Comparison of ENCODE assay signal across 9 cellular contexts in the genomic region with DNA sequence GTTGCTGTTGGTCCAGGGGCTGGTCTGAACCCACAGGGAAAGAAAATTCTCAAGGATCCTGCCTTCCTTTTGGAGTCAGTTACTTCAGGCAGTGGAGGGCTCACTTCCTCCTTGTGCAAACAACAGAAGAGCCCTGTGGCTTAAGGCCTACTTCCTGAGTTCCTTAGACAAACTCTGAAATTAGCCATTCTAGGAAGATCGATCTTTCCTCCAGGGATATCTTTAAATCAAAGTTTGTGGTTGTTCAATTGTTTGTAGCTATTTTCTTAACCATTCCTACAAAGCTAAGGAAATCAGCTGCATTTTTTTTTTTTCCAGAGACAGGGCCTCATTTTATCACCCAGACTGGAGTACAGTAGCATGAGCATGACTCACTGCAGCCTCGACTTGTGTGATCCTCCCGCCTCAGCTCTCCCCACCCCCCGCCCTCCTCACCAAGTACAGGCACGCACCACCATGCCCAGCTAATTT.
DNase-seq lines count a peak whose midpoint lies in the region; ATAC-seq, FAIRE-seq and TF ChIP-seq lines count a peak whose summit lies in the region.
"Had no signal": no experiment of that assay in that cellular context is flagged by ENCODE, and none has a peak within 500 bp of the region (broad histone marks: within the 10 kb centered on the region; RNA-seq: fewer than 3 reads in every experiment).

No MANE protein-coding gene starts in this region.

- FAIRE-seq in HTR-8/SVneo (lab: Jason Lieb, UNC) (no peak), small intestine (lab: Jason Lieb, UNC) (no peak)
- FAIRE-seq: colon had no signal

- H3K4me3 ChIP-seq in AG09309 (ENCODE audit: control insufficient read depth, low read depth, low read length) (no peak overlapping the region), small intestine (ENCODE audit: low read depth in 1 of 2, low read length in 2 of 2) (no peak overlapping the region)

- H3K27me3 ChIP-seq in small intestine (ENCODE audit: control insufficient read depth in 2 of 2, insufficient read depth in 2 of 2, low read length in 2 of 2) = no peaks in the 10 kb centered on the region

- DNase-seq in AG09309 (ENCODE audit: low read depth) (peak; percentile 82), HTR-8/SVneo (ENCODE audit: insufficient read length, low spot score) (peak; percentile 48), glomerular endothelial cell (ENCODE audit: extremely low read depth, low read depth, low spot score) (peak; percentile 74), small intestine (peak; percentile 87), NCI-H748 treated with DMSO at 0.1 percent for 48 hours (lab: John Stamatoyannopoulos, UW) (no peak)
- DNase-seq in activated CD4-positive, alpha-beta T cell treated with anti-CD3 and anti-CD28 coated beads for 48 hours = peak; percentile 39

- peaks cover 7% of the 10 kb centered on the region in 2 donors for H3K4me1 ChIP-seq in small intestine (ENCODE audit: control insufficient read depth in 2 of 2, insufficient read depth in 1 of 2, low read depth in 1 of 2, low read length in 1 of 2)

- H3K9me3 ChIP-seq in small intestine (ENCODE audit: control insufficient read depth, low read depth) = no peaks in the 10 kb centered on the region

- no peaks in the 10 kb centered on the region for H3K36me3 ChIP-seq in small intestine (ENCODE audit: control insufficient read depth in 2 of 2, insufficient read depth in 2 of 2, low read length in 2 of 2)

- no peak for TF ChIP-seq CTCF in AG09309 (IDR thresholded peaks at IDR 0.05; ENCODE audit: control insufficient read depth, insufficient read depth, low read depth, low read length, missing control alignments)

- 11 to 21% (median 12%) methylated on average over 5 of the region's 5 CpGs for WGBS in small intestine, 3 donors

- H3K27ac ChIP-seq in small intestine (ENCODE audit: low read depth in 1 of 2, low read length in 1 of 2) = peak overlapping the region; percentile 65 to 87

- ATAC-seq in HG02981 (IDR thresholded peaks at IDR 0.05; ENCODE audit: unreplicated experiment) (no peak), GM18907 (IDR thresholded peaks at IDR 0.05; ENCODE audit: unreplicated experiment) (no peak)
